ENCODE assay signal across 13 cellular contexts in the genomic region with DNA sequence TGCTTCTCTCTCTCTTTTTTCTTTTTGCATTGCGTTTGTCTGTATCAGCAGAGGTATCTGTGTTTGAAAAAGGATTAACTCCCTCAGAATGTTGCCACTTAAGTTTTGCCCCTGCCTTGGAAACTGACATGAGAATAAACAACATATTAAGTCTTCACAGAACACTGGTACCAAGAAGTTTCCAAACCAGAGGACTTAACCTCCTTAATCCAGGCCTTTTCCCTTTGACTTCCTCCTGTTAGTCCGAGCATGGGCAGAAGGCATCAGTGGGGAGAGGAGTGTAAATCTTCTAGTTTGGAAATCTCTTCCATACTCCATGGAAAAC.
"Had no signal": no experiment of that assay in that cellular context is flagged by ENCODE, and none has a peak within 500 bp of the region (broad histone marks: within the 10 kb centered on the region; RNA-seq: fewer than 3 reads in every experiment).

No MANE protein-coding gene starts in this region.

- ATAC-seq: esophagus mucosa, T-cell had no signal

- H3K27me3 ChIP-seq: tibial artery had no signal

- H3K36me3 ChIP-seq: tibial artery had no signal

- H3K4me3 Mint-ChIP-seq: T-cell had no signal

- H3K9me3 ChIP-seq: tibial artery had no signal

- H3K27ac ChIP-seq: tibial artery had no signal

- H3K4me3 ChIP-seq: tibial artery had no signal

- H3K4me1 Mint-ChIP-seq: T-cell had no signal

- DNase-seq: activated CD4-positive, alpha-beta T cell treated with anti-CD3 and anti-CD28 coated beads for 4 hours; activated naive CD4-positive, alpha-beta T cell treated with anti-CD3 and anti-CD28 coated beads, Interleukin-2, amount 50 U/mL, for 16 hours; amygdala; dermis blood vessel endothelial cell; head of caudate nucleus; left ventricle myocardium superior; posterior cingulate gyrus; small intestine; T-cell; T1000; tibial artery had no signal

- H3K36me3 Mint-ChIP-seq: T-cell had no signal

- FAIRE-seq: islet of Langerhans, small intestine had no signal

- H3K27ac Mint-ChIP-seq: T-cell had no signal
